8 cellular contexts compared by ENCODE assay signal in genomic region chr1:204450461-204451257, GRCh38. TPM values are rescaled to one million over a fixed set of nuclear protein-coding genes. Genes with fewer than 3 reads are reported as not detected.
DNase-seq lines count a peak whose midpoint lies in the region; ATAC-seq, FAIRE-seq and TF ChIP-seq lines count a peak whose summit lies in the region.

No MANE protein-coding gene starts in this region.

- peak overlapping the region; percentile 95 to 99 for H3K27ac ChIP-seq in small intestine (ENCODE audit: low read depth in 1 of 2, low read length in 1 of 2)

- no peaks in the 10 kb centered on the region for H3K27me3 Mint-ChIP-seq in activated T-helper 17 cell treated with anti-CD3 and anti-CD28 coated beads, Interleukin-2, amount 50 U/mL, for 72 hours
- H3K27me3 Mint-ChIP-seq in immature natural killer cell (ENCODE audit: low read depth in 3 of 3) (peaks cover 0 to 2% (median 0%) of the 10 kb centered on the region in 3 donors), progenitor cell of endocrine pancreas (no peaks in the 10 kb centered on the region)

- H3K36me3 Mint-ChIP-seq in activated T-helper 17 cell treated with anti-CD3 and anti-CD28 coated beads, Interleukin-2, amount 50 U/mL, for 72 hours (ENCODE audit: low read depth) = peaks cover 72% of the 10 kb centered on the region
- H3K36me3 Mint-ChIP-seq in immature natural killer cell (peaks cover 6 to 22% (median 8%) of the 10 kb centered on the region in 3 donors), progenitor cell of endocrine pancreas (ENCODE audit: insufficient read depth) (peaks cover 24% of the 10 kb centered on the region)

- H3K27ac Mint-ChIP-seq in activated T-helper 17 cell treated with anti-CD3 and anti-CD28 coated beads, Interleukin-2, amount 50 U/mL, for 72 hours = peak overlapping the region; percentile 60
- H3K27ac Mint-ChIP-seq in immature natural killer cell = peak overlapping the region in 5 of 6 donors; percentile 7 to 75 (median 30)
- H3K27ac Mint-ChIP-seq in progenitor cell of endocrine pancreas = no peak overlapping the region

- DNase-seq in H7 = peak; percentile 12
- no peak for DNase-seq in immature natural killer cell
- DNase-seq in small intestine = peak; percentile 99
- DNase-seq in GM13976 (ENCODE audit: low spot score) = no peak
- DNase-seq in progenitor cell of endocrine pancreas (ENCODE audit: low spot score, unreplicated experiment) = no peak
- DNase-seq in NK-92 treated with Interleukin-12 subunit alpha and Interleukin-12 subunit beta, amount 100 ng/mL, for 24 hours (lab: John Stamatoyannopoulos, UW) = no peak

- peaks cover 1% of the 10 kb centered on the region; the same call in 1 of the 2 replicates for H3K36me3 ChIP-seq in H7 (replicated peaks; ENCODE audit: control insufficient read depth, insufficient read depth, low read length)
- peaks cover 2 to 12% of the 10 kb centered on the region in 2 donors for H3K36me3 ChIP-seq in small intestine (ENCODE audit: control insufficient read depth in 2 of 2, insufficient read depth in 2 of 2, low read length in 2 of 2)

- 25 to 55% (median 27%) methylated on average over 8 of the region's 8 CpGs for WGBS in small intestine, 3 donors

- H3K9me3 ChIP-seq in small intestine (ENCODE audit: control insufficient read depth, low read depth) = no peaks in the 10 kb centered on the region

- H3K9me3 Mint-ChIP-seq in activated T-helper 17 cell treated with anti-CD3 and anti-CD28 coated beads, Interleukin-2, amount 50 U/mL, for 72 hours = no peaks in the 10 kb centered on the region
- H3K9me3 Mint-ChIP-seq in immature natural killer cell = no peaks in the 10 kb centered on the region
- H3K9me3 Mint-ChIP-seq in progenitor cell of endocrine pancreas (ENCODE audit: low read depth) = no peaks in the 10 kb centered on the region

- TF ChIP-seq CTCF in GM13976 (IDR thresholded peaks at IDR 0.05; ENCODE audit: borderline replicate concordance, control extremely low read depth, extremely low read depth, insufficient read depth, missing control alignments) (no peak), progenitor cell of endocrine pancreas (IDR thresholded peaks at IDR 0.05; ENCODE audit: unreplicated experiment) (no peak)

- peaks cover 42% of the 10 kb centered on the region for H3K4me1 Mint-ChIP-seq in activated T-helper 17 cell treated with anti-CD3 and anti-CD28 coated beads, Interleukin-2, amount 50 U/mL, for 72 hours
- peaks cover 15 to 23% of the 10 kb centered on the region in 2 donors for H3K4me1 Mint-ChIP-seq in immature natural killer cell
- H3K4me1 Mint-ChIP-seq in progenitor cell of endocrine pancreas (ENCODE audit: low read depth) = peaks cover 4% of the 10 kb centered on the region

- in situ Hi-C loops in GM13976 (cut with MboI; ENCODE audit: low sequenced_read_pairs, unreplicated experiment) = no loop called here

- H3K4me3 Mint-ChIP-seq in activated T-helper 17 cell treated with anti-CD3 and anti-CD28 coated beads, Interleukin-2, amount 50 U/mL, for 72 hours = peak overlapping the region; percentile 2
- H3K4me3 Mint-ChIP-seq in immature natural killer cell (no peak overlapping the region), progenitor cell of endocrine pancreas (ENCODE audit: low read depth) (no peak overlapping the region)

- no peak for ATAC-seq in activated T-helper 17 cell treated with anti-CD3 and anti-CD28 coated beads, Interleukin-2, amount 50 U/mL, for 72 hours (replicated peaks)
- ATAC-seq in HG02642 (IDR thresholded peaks at IDR 0.05; ENCODE audit: poor library complexity, unreplicated experiment) = no peak

- no peak for FAIRE-seq in small intestine (lab: Jason Lieb, UNC)

- H3K27me3 ChIP-seq in H7 (ENCODE audit: control insufficient read depth, insufficient read depth, low read length) (no peaks in the 10 kb centered on the region), small intestine (ENCODE audit: control insufficient read depth in 2 of 2, insufficient read depth in 2 of 2, low read length in 2 of 2) (no peaks in the 10 kb centered on the region)

- H3K4me1 ChIP-seq in small intestine (ENCODE audit: control insufficient read depth in 2 of 2, insufficient read depth in 1 of 2, low read depth in 1 of 2, low read length in 1 of 2) = peaks cover 10 to 16% of the 10 kb centered on the region in 2 donors

- no peak overlapping the region for H3K4me3 ChIP-seq in H7 (ENCODE audit: insufficient read depth, low read depth, low read length)
- no peak overlapping the region for H3K4me3 ChIP-seq in small intestine (ENCODE audit: low read depth in 1 of 2, low read length in 2 of 2)

RNA-seq across cellular contexts. Expression of gene PPP1R15B, which starts 39.0 kb away (rescaled TPM):
- total RNA-seq in H7 (2014; rRNA removed; shearing (Covaris generic)) = 37.1 and 40.6 TPM in 2 replicates
- 10 to 100 TPM; 63.9 to 71.6 TPM for total RNA-seq in activated T-helper 17 cell treated with anti-CD3 and anti-CD28 coated beads, Interleukin-2, amount 50 U/mL, for 72 hours
- polyA plus RNA-seq in immature natural killer cell (10 to 100 TPM; 13.5 to 23.0 (median 17.3) TPM), small intestine (10 to 100 TPM in 1 of 3 donors, 1 to 10 TPM in 2; 9.4 to 25.6 (median 9.7) TPM)
- 42.6 and 43.3 TPM in 2 replicates for total RNA-seq in progenitor cell of endocrine pancreas

RNA-seq across cellular contexts. Expression of gene PIK3C2B, which starts 43.9 kb away (rescaled TPM):
- total RNA-seq in H7 (2014; rRNA removed; shearing (Covaris generic)) = 14.7 and 18.1 TPM in 2 replicates
- total RNA-seq in activated T-helper 17 cell treated with anti-CD3 and anti-CD28 coated beads, Interleukin-2, amount 50 U/mL, for 72 hours = 10 to 100 TPM; 31.0 to 67.6 TPM
- polyA plus RNA-seq in immature natural killer cell (1 to 10 TPM in 2 of 3 donors, not detected in 1; 1.4 to 2.3 TPM), small intestine (10 to 100 TPM in 2 of 3 donors, 1 to 10 TPM in 1; 8.1 to 23.7 (median 11.2) TPM)
- 62.2 and 62.7 TPM in 2 replicates for total RNA-seq in progenitor cell of endocrine pancreas

Comparison
In these comparisons a context has a peak if more than half of its experiments do, and no peak if none do; other contexts are left out.
1. DNase-seq: peak in H7 (single experiment) and small intestine (single experiment); none in immature natural killer cell (0 of 3), GM13976 (single experiment), progenitor cell of endocrine pancreas (single experiment) and NK-92 treated with Interleukin-12 subunit alpha and Interleukin-12 subunit beta, amount 100 ng/mL, for 24 hours (single experiment).